Comparison of ENCODE assay signal across 1 cellular context in genomic region chr3:53303549-53303948, GRCh38.
TF ChIP-seq lines count a peak whose summit lies in the region.

No MANE protein-coding gene starts in this region.

TF ChIP-seq in IMR-90, 13 proteins besides CTCF, POLR2A, EP300 and RAD21:
- TF ChIP-seq CHD1 (IDR thresholded peaks at IDR 0.05; ENCODE audit: low read depth, low read length) (no peak), FOS (IDR thresholded peaks at IDR 0.05; ENCODE audit: low read depth, low read length) (no peak), SMC3 (IDR thresholded peaks at IDR 0.05; ENCODE audit: low read depth, low read length) (no peak), MAZ (IDR thresholded peaks at IDR 0.05; ENCODE audit: borderline replicate concordance, low read depth, low read length) (no peak), BHLHE40 (IDR thresholded peaks at IDR 0.05; ENCODE audit: low read depth, low read length) (no peak)
- TF ChIP-seq, protein P1, sequence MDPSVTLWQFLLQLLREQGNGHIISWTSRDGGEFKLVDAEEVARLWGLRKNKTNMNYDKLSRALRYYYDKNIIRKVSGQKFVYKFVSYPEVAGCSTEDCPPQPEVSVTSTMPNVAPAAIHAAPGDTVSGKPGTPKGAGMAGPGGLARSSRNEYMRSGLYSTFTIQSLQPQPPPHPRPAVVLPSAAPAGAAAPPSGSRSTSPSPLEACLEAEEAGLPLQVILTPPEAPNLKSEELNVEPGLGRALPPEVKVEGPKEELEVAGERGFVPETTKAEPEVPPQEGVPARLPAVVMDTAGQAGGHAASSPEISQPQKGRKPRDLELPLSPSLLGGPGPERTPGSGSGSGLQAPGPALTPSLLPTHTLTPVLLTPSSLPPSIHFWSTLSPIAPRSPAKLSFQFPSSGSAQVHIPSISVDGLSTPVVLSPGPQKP (IDR thresholded peaks at IDR 0.05; ENCODE audit: borderline replicate concordance, low read depth, low read length) = no peak
- TF ChIP-seq, protein P2, sequence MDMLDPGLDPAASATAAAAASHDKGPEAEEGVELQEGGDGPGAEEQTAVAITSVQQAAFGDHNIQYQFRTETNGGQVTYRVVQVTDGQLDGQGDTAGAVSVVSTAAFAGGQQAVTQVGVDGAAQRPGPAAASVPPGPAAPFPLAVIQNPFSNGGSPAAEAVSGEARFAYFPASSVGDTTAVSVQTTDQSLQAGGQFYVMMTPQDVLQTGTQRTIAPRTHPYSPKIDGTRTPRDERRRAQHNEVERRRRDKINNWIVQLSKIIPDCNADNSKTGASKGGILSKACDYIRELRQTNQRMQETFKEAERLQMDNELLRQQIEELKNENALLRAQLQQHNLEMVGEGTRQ (IDR thresholded peaks at IDR 0.05; ENCODE audit: low read depth, low read length) = no peak
